ENCODE assay signal across 25 cellular contexts in the genomic region with DNA sequence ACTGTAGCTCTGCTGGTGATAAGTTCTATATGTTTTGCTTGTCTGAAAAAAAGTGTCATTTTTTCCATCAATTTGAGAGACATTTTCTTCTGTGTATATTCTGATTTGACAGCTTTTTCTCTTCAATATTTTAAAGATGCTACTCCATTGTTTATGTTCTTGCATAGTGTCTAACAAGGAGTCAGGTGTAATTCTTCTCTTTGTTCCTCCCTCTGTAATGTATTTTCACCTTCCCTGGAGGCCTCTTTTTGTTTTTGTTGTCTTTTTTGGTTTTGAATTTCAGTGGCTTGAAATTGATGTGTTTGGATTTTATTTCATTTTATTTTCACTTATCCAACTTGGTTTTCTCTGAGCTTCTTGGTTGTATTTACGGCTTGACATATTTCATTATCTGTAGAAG.
"Had no signal": no experiment of that assay in that cellular context is flagged by ENCODE, and none has a peak within 500 bp of the region (broad histone marks: within the 10 kb centered on the region; RNA-seq: fewer than 3 reads in every experiment).

No MANE protein-coding gene starts in this region.

- FAIRE-seq: endometrium, islet of Langerhans, keratinocyte had no signal

- H3K4me1 ChIP-seq: esophagus squamous epithelium, heart right ventricle, left lung, lower lobe of right lung had no signal

- H3K9me3 ChIP-seq: esophagus squamous epithelium, gastrocnemius medialis, lower lobe of right lung had no signal

- H3K36me3 ChIP-seq: esophagus squamous epithelium, gastrocnemius medialis, heart right ventricle, left lung, lower lobe of right lung had no signal

- ATAC-seq: effector memory CD8-positive, alpha-beta T cell; esophagus mucosa; gastrocnemius medialis; heart right ventricle; left cardiac atrium; left lung; left ventricle myocardium superior; lower lobe of right lung; mucosa of descending colon had no signal

- H3K27ac ChIP-seq: epithelial cell of prostate, esophagus squamous epithelium, gastrocnemius medialis, heart right ventricle, left lung, lower lobe of right lung had no signal

- H3K27me3 ChIP-seq: esophagus squamous epithelium, gastrocnemius medialis, heart right ventricle, left lung had no signal

- DNase-seq: cortex of kidney; effector CD8-positive, alpha-beta T cell; effector memory CD8-positive, alpha-beta T cell; endodermal cell; erythroblast; esophagus squamous epithelium; foreskin fibroblast; foreskin melanocyte; gastrocnemius medialis; glutamatergic neuron; head of caudate nucleus; heart right ventricle; hippocampal formation; left cardiac atrium; left lung; left ventricle myocardium superior; lower lobe of right lung; mesenchymal stem cell; mucosa of descending colon; naive B cell had no signal

- H3K4me3 ChIP-seq: esophagus squamous epithelium, gastrocnemius medialis, heart right ventricle, left lung, lower lobe of right lung, mucosa of descending colon had no signal
